12 cellular contexts compared by ENCODE assay signal in genomic region chr18:22915337-22915736, GRCh38.
"Had no signal": no experiment of that assay in that cellular context is flagged by ENCODE, and none has a peak within 500 bp of the region (broad histone marks: within the 10 kb centered on the region; RNA-seq: fewer than 3 reads in every experiment).

No MANE protein-coding gene starts in this region.

- H3K9me3 ChIP-seq: upper lobe of left lung had no signal

- DNase-seq: activated CD4-positive, alpha-beta T cell treated with anti-CD3 and anti-CD28 coated beads, Interleukin-2, amount 50 U/mL, for 48 hours; activated gamma-delta T cell treated with Interleukin-2 at 50 U/mL for 16 hours; activated naive CD8-positive, alpha-beta T cell treated with anti-CD3 and anti-CD28 coated beads, Interleukin-2, amount 10 ng/mL, durations not matched to agents 7 days and 5 days; activated T-cell treated with anti-CD3 and anti-CD28 coated beads, Interleukin-2, amount 50 U/mL, for 48 hours; anterior cingulate cortex; mesenchymal stem cell; stimulated activated CD4-positive, alpha-beta T cell treated with anti-CD3 and anti-CD28 coated beads, Interleukin-4, amount 100 ng/mL, for 1 hour; stimulated activated CD8-positive, alpha-beta memory T cell treated with anti-CD3 and anti-CD28 coated beads, Interleukin-4, amount 100 ng/mL, for 48 hours; stimulated activated naive CD8-positive, alpha-beta T cell treated with anti-CD3 and anti-CD28 coated beads, Interleukin-15, Interleukin-2, amounts not matched to agents 100 U/mL and 50 U/mL, for 24 hours; T-helper 17 cell; upper lobe of left lung had no signal

- H3K27me3 ChIP-seq: upper lobe of left lung had no signal

- H3K4me3 Mint-ChIP-seq: activated naive CD8-positive, alpha-beta T cell treated with anti-CD3 and anti-CD28 coated beads, Interleukin-2, amount 10 ng/mL, durations not matched to agents 7 days and 5 days; T-helper 17 cell had no signal

- ATAC-seq: stimulated activated naive CD8-positive, alpha-beta T cell treated with anti-CD3 and anti-CD28 coated beads, Interleukin-15, Interleukin-2, amounts not matched to agents 100 U/mL and 50 U/mL, for 24 hours; T-helper 17 cell had no signal

- H3K36me3 Mint-ChIP-seq: activated naive CD8-positive, alpha-beta T cell treated with anti-CD3 and anti-CD28 coated beads, Interleukin-2, amount 10 ng/mL, durations not matched to agents 7 days and 5 days had no signal

- H3K27ac Mint-ChIP-seq: activated naive CD8-positive, alpha-beta T cell treated with anti-CD3 and anti-CD28 coated beads, Interleukin-2, amount 10 ng/mL, durations not matched to agents 7 days and 5 days; T-helper 17 cell had no signal

- H3K36me3 ChIP-seq: upper lobe of left lung had no signal

- H3K9me3 Mint-ChIP-seq: activated naive CD8-positive, alpha-beta T cell treated with anti-CD3 and anti-CD28 coated beads, Interleukin-2, amount 10 ng/mL, durations not matched to agents 7 days and 5 days; nephron had no signal

- H3K4me1 Mint-ChIP-seq: activated naive CD8-positive, alpha-beta T cell treated with anti-CD3 and anti-CD28 coated beads, Interleukin-2, amount 10 ng/mL, durations not matched to agents 7 days and 5 days; T-helper 17 cell had no signal
